3 cellular contexts compared by ENCODE assay signal in genomic region chr1:4723106-4723505, GRCh38.
"Had no signal": no experiment of that assay in that cellular context is flagged by ENCODE, and none has a peak within 500 bp of the region (broad histone marks: within the 10 kb centered on the region; RNA-seq: fewer than 3 reads in every experiment).

No MANE protein-coding gene starts in this region.

- DNase-seq: GDM1, GF-D8 had no signal

- ATAC-seq: GM12878 had no signal

- H3K4me3 ChIP-seq: GM12878 had no signal
